8 cellular contexts compared by ENCODE assay signal in the genomic region with DNA sequence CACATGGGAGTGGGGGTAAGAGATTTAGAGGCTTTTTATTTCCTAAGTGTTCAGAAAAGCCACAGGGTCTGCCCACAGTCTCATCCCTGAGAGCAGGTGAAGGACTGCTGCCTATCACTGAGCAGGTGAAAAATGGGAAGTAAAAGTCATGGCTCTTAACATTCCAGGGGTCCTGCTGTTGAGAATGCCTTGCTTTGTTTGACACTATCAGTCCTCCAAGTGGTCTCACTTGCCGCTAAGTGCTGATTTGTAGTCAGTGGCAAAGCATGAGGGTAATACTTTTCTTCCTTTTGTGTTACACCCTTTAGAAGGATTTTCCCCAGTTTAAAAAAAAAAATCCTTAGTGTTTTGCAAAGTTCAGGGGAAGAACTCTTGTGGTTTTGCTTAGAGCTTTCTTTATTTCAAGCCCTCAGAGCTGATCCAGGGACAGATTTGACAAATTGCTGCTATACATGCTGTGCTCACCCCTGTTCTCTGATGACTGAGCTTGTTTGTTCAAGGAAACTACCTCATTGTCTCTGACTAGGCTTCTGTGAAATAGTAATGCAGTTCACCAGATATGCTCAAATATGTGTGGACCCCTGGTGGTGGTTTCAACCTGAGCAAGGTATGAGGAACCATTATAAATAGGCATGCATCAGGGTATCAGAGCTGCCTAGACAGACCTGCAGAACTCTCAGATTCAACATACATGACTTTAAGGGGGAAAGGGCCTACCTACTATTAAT.
A peak's percentile ranks its signal among the peaks of the same experiment; 100 is the strongest.
DNase-seq lines count a peak whose midpoint lies in the region; ATAC-seq, FAIRE-seq and TF ChIP-seq lines count a peak whose summit lies in the region.

No MANE protein-coding gene starts in this region.

- H3K4me3 ChIP-seq in DOHH2 (ENCODE audit: low read length) (no peak overlapping the region), astrocyte of the spinal cord (ENCODE audit: low read depth, low read length) (no peak overlapping the region), pancreas (no peak overlapping the region), vagina (no peak overlapping the region)

- TF ChIP-seq CTCF in DOHH2 (IDR thresholded peaks at IDR 0.05; ENCODE audit: low read depth, low read length, poor library complexity, severe bottlenecking) (peak; percentile 38), astrocyte of the spinal cord (IDR thresholded peaks at IDR 0.05; ENCODE audit: low read depth, low read length) (peak; percentile 53), pancreas (IDR thresholded peaks at IDR 0.05) (no peak), vagina (IDR thresholded peaks at IDR 0.05) (no peak)

- intact Hi-C loops in pancreas (cut with DNase I) (no loop called here), left ventricle myocardium superior (cut with micrococcal nuclease) (no loop called here), vagina (cut with DNase I) (no loop called here)

- no peak for FAIRE-seq in pancreas (lab: Jason Lieb, UNC)

- H3K9me2 ChIP-seq in DOHH2 (replicated peaks; ENCODE audit: control insufficient read depth, low read length) = no peaks in the 10 kb centered on the region

- H3K79me2 ChIP-seq in DOHH2 (ENCODE audit: control insufficient read depth, low read length) = no peaks in the 10 kb centered on the region

- H3K27me3 ChIP-seq in DOHH2 (ENCODE audit: control insufficient read depth, low read length) (no peaks in the 10 kb centered on the region), pancreas (no peaks in the 10 kb centered on the region), vagina (no peaks in the 10 kb centered on the region)

- H3K36me3 ChIP-seq in DOHH2 (ENCODE audit: control insufficient read depth, low read length) (no peaks in the 10 kb centered on the region), pancreas (no peaks in the 10 kb centered on the region), vagina (no peaks in the 10 kb centered on the region)

- H4K20me1 ChIP-seq in DOHH2 (ENCODE audit: control insufficient read depth, insufficient read depth, low read depth, low read length) = no peaks in the 10 kb centered on the region

- H3K9me3 ChIP-seq in DOHH2 (ENCODE audit: control insufficient read depth, insufficient read depth, low read length) (no peaks in the 10 kb centered on the region), pancreas (no peaks in the 10 kb centered on the region), vagina (no peaks in the 10 kb centered on the region)

- H3F3A ChIP-seq in DOHH2 (ENCODE audit: control insufficient read depth, insufficient read depth) = no peaks in the 10 kb centered on the region

- H3K27ac ChIP-seq in DOHH2 (ENCODE audit: low read depth, low read length) (no peak overlapping the region), pancreas (no peak overlapping the region), vagina (no peak overlapping the region)

- in situ Hi-C loops in astrocyte of the spinal cord (cut with HindIII; ENCODE audit: low sequenced_read_pairs) = no loop called here

- TF ChIP-seq POLR2A in vagina (IDR thresholded peaks at IDR 0.05) = no peak

- H3K4me1 ChIP-seq in DOHH2 (ENCODE audit: control insufficient read depth, low read length) (no peaks in the 10 kb centered on the region), pancreas (no peaks in the 10 kb centered on the region), vagina (peaks cover 49% of the 10 kb centered on the region)

- WGBS in pancreas, 2 donors = 94 to 97% methylated on average over 1 of the region's 1 CpG

- H3K4me2 ChIP-seq in DOHH2 (ENCODE audit: low read length) = no peak overlapping the region

- ATAC-seq in GM21786 (IDR thresholded peaks at IDR 0.05; ENCODE audit: unreplicated experiment) (peak; percentile 69), pancreas (peak in 3 of 4 donors; percentile 55 to 67 (median 65)), left ventricle myocardium superior (no peak)

- DNase-seq in KG1 (lab: John Stamatoyannopoulos, UW) (peak; percentile 4), astrocyte of the spinal cord (ENCODE audit: low read depth, low spot score) (peak; percentile 90), pancreas (peak in 1 of 6 donors; percentile 14), left ventricle myocardium superior (no peak), vagina (ENCODE audit: extremely low spot score in 2 of 2) (no peak), middle frontal gyrus (ENCODE audit: extremely low spot score, low spot score) (no peak)

Comparison
In these comparisons a context has a peak if more than half of its experiments do, and no peak if none do; other contexts are left out.
1. CTCF ChIP-seq: peak in DOHH2 (single experiment) and astrocyte of the spinal cord (single experiment); none in pancreas (0 of 4) and vagina (0 of 3).
2. DNase-seq: peak in KG1 (single experiment) and astrocyte of the spinal cord (single experiment); none in left ventricle myocardium superior (single experiment), vagina (0 of 2) and middle frontal gyrus (single experiment).